9 cellular contexts compared by ENCODE assay signal in the genomic region with DNA sequence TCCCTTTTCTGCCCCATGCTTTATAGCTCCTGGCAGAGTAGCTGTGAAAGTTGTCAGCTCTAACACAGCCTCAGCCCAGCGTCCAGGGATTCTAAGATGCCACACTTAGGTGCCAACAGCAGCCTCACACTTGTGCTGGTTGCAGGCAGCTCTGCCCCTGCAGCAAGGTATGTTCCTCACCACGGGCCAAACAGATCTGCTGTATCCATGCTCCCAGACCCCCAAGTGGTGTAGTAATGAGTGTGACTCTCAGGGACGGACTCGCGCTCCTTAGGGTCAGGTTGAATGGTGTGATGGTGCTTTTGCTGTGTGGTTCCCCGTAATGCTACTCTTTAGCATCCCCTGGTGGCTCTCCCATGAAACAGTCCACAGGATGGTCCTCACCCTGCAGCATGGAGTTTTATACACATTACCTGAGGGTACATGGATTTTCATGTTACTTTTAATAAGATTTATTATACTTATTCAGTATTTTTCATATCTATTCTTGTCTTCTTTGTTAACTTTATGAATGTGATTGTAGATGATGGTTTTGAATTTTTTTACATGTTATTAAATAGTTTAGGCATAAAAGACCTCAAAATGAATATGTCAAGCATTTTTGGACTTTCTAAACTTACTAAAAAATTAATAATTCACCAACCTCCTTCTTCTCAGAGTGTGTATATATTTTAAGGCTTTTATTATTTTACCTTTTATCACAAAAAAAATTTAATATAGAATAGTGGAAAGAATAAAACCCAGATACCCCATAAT.
DNase-seq lines count a peak whose midpoint lies in the region; ATAC-seq, FAIRE-seq and TF ChIP-seq lines count a peak whose summit lies in the region.
"Had no signal": no experiment of that assay in that cellular context is flagged by ENCODE, and none has a peak within 500 bp of the region (broad histone marks: within the 10 kb centered on the region; RNA-seq: fewer than 3 reads in every experiment).

No MANE protein-coding gene starts in this region.

- in situ Hi-C loops in HepG2 (cut with HindIII; ENCODE audit: extremely low pct_ligation_motif_present, low pct_unique_long_range_greater_than_20kb) = loop anchor here (10.0 kb wide), 1 partner anchor 558 kb away; no protein-coding TSS in a partner anchor

- no peak for TF ChIP-seq EP300 in HepG2 (IDR thresholded peaks at IDR 0.05; ENCODE audit: low read depth in 2 of 2, low read length in 2 of 2)
- TF ChIP-seq EP300 in HepG2 (CRISPR knock-in tag; IDR thresholded peaks at IDR 0.05; ENCODE audit: borderline replicate concordance) = no peak

- no peaks in the 10 kb centered on the region for H3K79me2 ChIP-seq in MM.1S (ENCODE audit: low read length)
- no peaks in the 10 kb centered on the region for H3K79me2 ChIP-seq in HepG2 (ENCODE audit: insufficient read depth, low read length)

- H3K4me1 ChIP-seq in MM.1S (ENCODE audit: low read length) (no peaks in the 10 kb centered on the region), HepG2 (ENCODE audit: insufficient read depth, low read length) (no peaks in the 10 kb centered on the region)

- peaks cover 6 to 25% of the 10 kb centered on the region in 2 donors for H3K27me3 Mint-ChIP-seq in T-cell

- H3K4me2 ChIP-seq in MM.1S (ENCODE audit: low read depth, low read length) (peak overlapping the region; percentile 69), HepG2 (ENCODE audit: low read depth, low read length) (no peak overlapping the region)

- BruUV-seq in HepG2 (replicated peaks; lab: Mats Ljungman, UMichigan) = no TSS peak

- POLR2A ChIA-PET in T-cell (lab: Charles Lee) (interaction anchor here in 1 of 2 donors (0.6 kb wide), 1 partner anchor 167 kb away, joined by 6 read pairs; no protein-coding TSS in a partner anchor), HepG2 (lab: Yijun Ruan, JAX) (no interaction called here)

- H3K27me3 ChIP-seq in H7 (ENCODE audit: control insufficient read depth, insufficient read depth, low read length) (no peaks in the 10 kb centered on the region), MM.1S (replicated peaks; ENCODE audit: insufficient read depth, low read length) (no peaks in the 10 kb centered on the region), HepG2 (ENCODE audit: control insufficient read depth in 1 of 2, insufficient read depth in 2 of 2, low read length in 2 of 2) (peaks cover 0 to 17% of the 10 kb centered on the region in 2 experiments; a peak in 2 of 5 replicates)

- no peaks in the 10 kb centered on the region for H4K20me1 ChIP-seq in MM.1S (ENCODE audit: insufficient read depth, low read length)
- H4K20me1 ChIP-seq in HepG2 (ENCODE audit: insufficient read depth, low read length) = no peaks in the 10 kb centered on the region

- WGBS in HepG2 (ENCODE audit: low lambda C conversion rate) = 9% methylated on average over 4 of the region's 6 CpGs

- peak; percentile 71 for TF ChIP-seq CTCF in MM.1S (IDR thresholded peaks at IDR 0.05; ENCODE audit: low read length)
- peak; percentile 98 for TF ChIP-seq CTCF in choroid plexus epithelial cell (conservative IDR thresholded peaks at IDR 0.05; ENCODE audit: low read depth, low read length)
- peak; percentile 83 for TF ChIP-seq CTCF in HepG2 (CRISPR knock-in tag; IDR thresholded peaks at IDR 0.05)

- no peak overlapping the region for H3K27ac Mint-ChIP-seq in T-cell
- H3K27ac Mint-ChIP-seq: immature natural killer cell had no signal

- no peak overlapping the region for H3K9ac ChIP-seq in MM.1S (ENCODE audit: low read length)
- H3K9ac ChIP-seq in HepG2 (ENCODE audit: insufficient read depth, low read depth, low read length) = no peak overlapping the region

- H3K9me2 ChIP-seq in MM.1S (replicated peaks; ENCODE audit: insufficient read depth, low read length) = no peaks in the 10 kb centered on the region

- H3K36me3 Mint-ChIP-seq in T-cell = no peaks in the 10 kb centered on the region
- H3K36me3 Mint-ChIP-seq: immature natural killer cell had no signal

- no peak for TF ChIP-seq POLR2A in HepG2 (IDR thresholded peaks at IDR 0.05; ENCODE audit: insufficient read depth in 1 of 2, low read depth in 2 of 2, low read length in 2 of 2)

- no peaks in the 10 kb centered on the region for H3K9me3 Mint-ChIP-seq in T-cell
- H3K9me3 Mint-ChIP-seq: immature natural killer cell had no signal

- TF ChIP-seq RAD21 in HepG2 (CRISPR knock-in tag; IDR thresholded peaks at IDR 0.05) = no peak

- peaks cover 0 to 5% (median 4%) of the 10 kb centered on the region in 3 donors for H3K4me1 Mint-ChIP-seq in T-cell
- H3K4me1 Mint-ChIP-seq: immature natural killer cell had no signal

- DNase-seq in NK-92 treated with Interleukin-12 subunit alpha and Interleukin-12 subunit beta, amount 100 ng/mL, for 24 hours (lab: John Stamatoyannopoulos, UW) = peak; percentile 8
- DNase-seq in NK-92 (lab: John Stamatoyannopoulos, UW; ENCODE audit: unreplicated experiment) (no peak), H7 (peak; percentile 84), MM.1S (peak; percentile 51), T-cell (peak in 16 of 34 experiments; percentile 1 to 31 (median 12)), choroid plexus epithelial cell (ENCODE audit: low read depth) (peak; percentile 68), HepG2 (ENCODE audit: low spot score) (peak; percentile 43)
- peak; percentile 5 for DNase-seq in stimulated activated naive CD4-positive, alpha-beta T cell treated with Interleukin-2 at 50 U/mL for 16 hours (lab: John Stamatoyannopoulos, UW)

- no peak overlapping the region for H3K27ac ChIP-seq in MM.1S (ENCODE audit: low read length)
- H3K27ac ChIP-seq in HepG2 (ENCODE audit: extremely low read length, insufficient read depth, low read length) = no peak overlapping the region

- H3K9me3 ChIP-seq in MM.1S (replicated peaks; ENCODE audit: insufficient read depth, low read length) (no peaks in the 10 kb centered on the region), HepG2 (ENCODE audit: low read length) (no peaks in the 10 kb centered on the region)

- CTCF ChIA-PET in T-cell (lab: Charles Lee) = interaction anchor here (0.7 to 1.0 kb wide), 3 partner anchors 13 to 542 kb away, joined by 3 read pairs; no protein-coding TSS in a partner anchor
- CTCF ChIA-PET in HepG2 (lab: Yijun Ruan, JAX; ENCODE audit: low intra/inter-chr PET ratio, low total read pairs) = interaction anchor here (0.8 to 1.4 kb wide), 2 partner anchors 543 to 558 kb away, joined by 3 to 7 read pairs; a partner anchor contains a TSS

- H2AFZ ChIP-seq in MM.1S (ENCODE audit: low read length) (peak overlapping the region; percentile 65; the same call in 1 of the 2 replicates), HepG2 (ENCODE audit: low read length) (no peak overlapping the region)

- no peaks in the 10 kb centered on the region for H3F3A ChIP-seq in MM.1S (ENCODE audit: insufficient read depth, low read length)

- ATAC-seq in T-cell (replicated peaks in 1 of 4) (peak; percentile 63 to 91 (median 72)), HepG2 (peak; percentile 99)

- intact Hi-C loops in HepG2 (cut with micrococcal nuclease; ENCODE audit: unreplicated experiment) = loop anchor here (1.0 to 2.0 kb wide), 2 partner anchors 544 to 558 kb away; no protein-coding TSS in a partner anchor

- peak; percentile 56 for FAIRE-seq in HepG2 (lab: Jason Lieb, UNC)

- H3K4me3 ChIP-seq in H7 (ENCODE audit: insufficient read depth, low read depth, low read length) = no peak overlapping the region
- peak overlapping the region; percentile 53; the same call in 1 of the 2 replicates for H3K4me3 ChIP-seq in MM.1S (ENCODE audit: low read length)
- H3K4me3 ChIP-seq in choroid plexus epithelial cell (ENCODE audit: low read depth, low read length) = no peak overlapping the region
- H3K4me3 ChIP-seq in HepG2 (replicated peaks in 1 of 3; ENCODE audit: insufficient read depth in 1 of 3, low read depth in 2 of 3, low read length in 3 of 3) = no peak overlapping the region

- no peaks in the 10 kb centered on the region for H3K36me3 ChIP-seq in H7 (replicated peaks; ENCODE audit: control insufficient read depth, insufficient read depth, low read length)
- H3K36me3 ChIP-seq in MM.1S (replicated peaks; ENCODE audit: insufficient read depth, low read length) = no peaks in the 10 kb centered on the region
- H3K36me3 ChIP-seq in HepG2 (replicated peaks in 1 of 2; ENCODE audit: control insufficient read depth in 1 of 2, insufficient read depth in 2 of 2, low read length in 2 of 2) = no peaks in the 10 kb centered on the region

- H3K4me3 Mint-ChIP-seq in T-cell = peak overlapping the region in 1 of 3 donors; percentile 20
- H3K4me3 Mint-ChIP-seq: immature natural killer cell had no signal

TF ChIP-seq in HepG2, 621 proteins besides CTCF, POLR2A, EP300 and RAD21:
- TF ChIP-seq KMT2A (CRISPR knock-in tag; IDR thresholded peaks at IDR 0.05) = no peak
- TF ChIP-seq STAG1 (CRISPR knock-in tag; IDR thresholded peaks at IDR 0.05) = peak; percentile 78
- TF ChIP-seq ZMYM4 (CRISPR knock-in tag; IDR thresholded peaks at IDR 0.05) = no peak
- peak; percentile 80 for TF ChIP-seq SMC3 (IDR thresholded peaks at IDR 0.05; ENCODE audit: low read length)
- TF ChIP-seq, protein P1, sequence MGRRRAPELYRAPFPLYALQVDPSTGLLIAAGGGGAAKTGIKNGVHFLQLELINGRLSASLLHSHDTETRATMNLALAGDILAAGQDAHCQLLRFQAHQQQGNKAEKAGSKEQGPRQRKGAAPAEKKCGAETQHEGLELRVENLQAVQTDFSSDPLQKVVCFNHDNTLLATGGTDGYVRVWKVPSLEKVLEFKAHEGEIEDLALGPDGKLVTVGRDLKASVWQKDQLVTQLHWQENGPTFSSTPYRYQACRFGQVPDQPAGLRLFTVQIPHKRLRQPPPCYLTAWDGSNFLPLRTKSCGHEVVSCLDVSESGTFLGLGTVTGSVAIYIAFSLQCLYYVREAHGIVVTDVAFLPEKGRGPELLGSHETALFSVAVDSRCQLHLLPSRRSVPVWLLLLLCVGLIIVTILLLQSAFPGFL (CRISPR knock-in tag; IDR thresholded peaks at IDR 0.05) = no peak
